In the genomic region with DNA sequence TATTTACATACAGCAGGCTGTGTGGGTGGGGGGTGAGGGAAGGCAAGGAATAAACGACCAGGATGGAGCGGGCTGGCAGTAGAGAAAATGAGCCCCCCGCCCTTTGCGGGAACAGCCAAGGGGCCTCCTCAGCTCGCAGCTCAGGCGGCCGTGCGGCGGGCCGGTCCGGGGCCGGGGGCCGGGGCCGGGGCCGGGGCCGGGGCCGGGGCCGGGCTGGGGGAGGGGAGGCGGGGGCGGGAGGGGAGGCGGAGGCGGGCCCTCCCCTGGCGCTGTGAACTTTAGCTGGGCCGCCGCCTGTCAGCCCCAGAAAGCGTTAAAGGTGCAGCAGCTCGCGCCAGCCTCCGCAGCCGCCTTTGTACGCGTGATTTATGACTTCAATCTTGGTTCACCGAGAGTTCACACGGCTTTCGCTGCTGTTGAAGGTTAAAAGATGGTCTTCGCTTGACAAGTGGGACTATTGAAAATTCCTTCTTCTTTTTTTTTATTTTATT, we compare ENCODE assay signal across 9 cellular contexts. TPM values are rescaled to one million over a fixed set of nuclear protein-coding genes. Genes with fewer than 3 reads are reported as not detected.
DNase-seq lines count a peak whose midpoint lies in the region; ATAC-seq and TF ChIP-seq lines count a peak whose summit lies in the region.
"Had no signal": no experiment of that assay in that cellular context is flagged by ENCODE, and none has a peak within 500 bp of the region (broad histone marks: within the 10 kb centered on the region; RNA-seq: fewer than 3 reads in every experiment).

No MANE protein-coding gene starts in this region.

- H3K9ac ChIP-seq in stomach smooth muscle (ENCODE audit: low read length in 2 of 2) = no peak overlapping the region
- H3K9ac ChIP-seq: BLaER1 treated with 17β-estradiol and CSF1 and Interleukin-3, amounts not matched to agents 10 nM and 100 nM had no signal

- peaks cover 2% of the 10 kb centered on the region for H3K4me1 ChIP-seq in stomach smooth muscle (ENCODE audit: control insufficient read depth, insufficient read depth, low read length)
- H3K4me1 ChIP-seq: BLaER1 treated with 17β-estradiol and CSF1 and Interleukin-3, amounts not matched to agents 10 nM and 100 nM had no signal

- H3K27me3 Mint-ChIP-seq in activated T-cell treated with anti-CD3 and anti-CD28 coated beads, Interleukin-2, amount 50 U/mL, for 4 hours (ENCODE audit: low read depth) = peaks cover 11% of the 10 kb centered on the region

- H3K27me3 ChIP-seq in stomach smooth muscle (ENCODE audit: control insufficient read depth in 1 of 2, insufficient read depth in 2 of 2, low read length in 2 of 2) = no peaks in the 10 kb centered on the region

- H3K4me3 Mint-ChIP-seq in activated T-cell treated with anti-CD3 and anti-CD28 coated beads, Interleukin-2, amount 50 U/mL, for 4 hours = peak overlapping the region; percentile 82

- no peaks in the 10 kb centered on the region for H3K36me3 ChIP-seq in stomach smooth muscle (ENCODE audit: control insufficient read depth in 2 of 2, insufficient read depth in 2 of 2, low read length in 2 of 2)
- H3K36me3 ChIP-seq: BLaER1 treated with 17β-estradiol and CSF1 and Interleukin-3, amounts not matched to agents 10 nM and 100 nM had no signal

- H3K9me3 ChIP-seq in stomach smooth muscle (ENCODE audit: control insufficient read depth in 2 of 2, low read length in 2 of 2) = no peaks in the 10 kb centered on the region
- H3K9me3 ChIP-seq: BLaER1 treated with 17β-estradiol and CSF1 and Interleukin-3, amounts not matched to agents 10 nM and 100 nM had no signal

- DNase-seq in NCI-H526 (lab: John Stamatoyannopoulos, UW) (peak; percentile 91 to 94), NCI-H526 treated with DMSO at 0.1 percent for 48 hours (lab: John Stamatoyannopoulos, UW) (no peak), medulla oblongata (ENCODE audit: extremely low spot score) (peak; percentile 43), NCI-H187 treated with DMSO at 0.1 percent for 48 hours (lab: John Stamatoyannopoulos, UW) (no peak)
- peak; percentile 39 for DNase-seq in activated T-cell treated with anti-CD3 and anti-CD28 coated beads, Interleukin-2, amount 50 U/mL, for 4 hours

- peak in 1 of 2 donors; percentile 18 for ATAC-seq in activated T-cell treated with anti-CD3 and anti-CD28 coated beads, Interleukin-2, amount 50 U/mL, for 4 hours
- ATAC-seq in GM18498 (IDR thresholded peaks at IDR 0.05; ENCODE audit: unreplicated experiment) = no peak
- ATAC-seq in GM18505 (IDR thresholded peaks at IDR 0.05; ENCODE audit: unreplicated experiment) = no peak

- no peaks in the 10 kb centered on the region for H3K9me3 Mint-ChIP-seq in activated T-cell treated with anti-CD3 and anti-CD28 coated beads, Interleukin-2, amount 50 U/mL, for 4 hours

- TF ChIP-seq POLR2A in GM18505 (IDR thresholded peaks at IDR 0.05; ENCODE audit: borderline replicate concordance, extremely low read depth, insufficient read depth, insufficient read length) = no peak

- peaks cover 20% of the 10 kb centered on the region for H3K4me1 Mint-ChIP-seq in activated T-cell treated with anti-CD3 and anti-CD28 coated beads, Interleukin-2, amount 50 U/mL, for 4 hours (ENCODE audit: low read depth)

- H3K27ac ChIP-seq in stomach smooth muscle (ENCODE audit: low read length) = peak overlapping the region; percentile 41
- H3K27ac ChIP-seq: BLaER1 treated with 17β-estradiol and CSF1 and Interleukin-3, amounts not matched to agents 10 nM and 100 nM had no signal

- H3K4me3 ChIP-seq in stomach smooth muscle (ENCODE audit: low read length in 2 of 2) = peak overlapping the region in 1 of 2 donors; percentile 44

- no peaks in the 10 kb centered on the region for H3K36me3 Mint-ChIP-seq in activated T-cell treated with anti-CD3 and anti-CD28 coated beads, Interleukin-2, amount 50 U/mL, for 4 hours (ENCODE audit: insufficient read depth)

RNA-seq across cellular contexts. Expression of gene HOXC4, which starts 28.8 kb away (rescaled TPM):
- total RNA-seq in activated T-cell treated with anti-CD3 and anti-CD28 coated beads, Interleukin-2, amount 50 U/mL, for 4 hours = under 1 TPM; 0.16 to 0.40 (median 0.29) TPM

RNA-seq across cellular contexts. Expression of gene HOXC5, which starts 49.6 kb away (rescaled TPM):
- not detected for total RNA-seq in activated T-cell treated with anti-CD3 and anti-CD28 coated beads, Interleukin-2, amount 50 U/mL, for 4 hours

RNA-seq across cellular contexts. Expression of gene HOXC6, which starts 54.2 kb away (rescaled TPM):
- total RNA-seq in activated T-cell treated with anti-CD3 and anti-CD28 coated beads, Interleukin-2, amount 50 U/mL, for 4 hours = not detected

Comparison
In these comparisons a context has a peak if more than half of its experiments do, and no peak if none do; other contexts are left out.
1. DNase-seq: peak in NCI-H526 (2 of 2), activated T-cell treated with anti-CD3 and anti-CD28 coated beads, Interleukin-2, amount 50 U/mL, for 4 hours (single experiment) and medulla oblongata (single experiment); none in NCI-H526 treated with DMSO at 0.1 percent for 48 hours (single experiment) and NCI-H187 treated with DMSO at 0.1 percent for 48 hours (single experiment).